In the genomic region with DNA sequence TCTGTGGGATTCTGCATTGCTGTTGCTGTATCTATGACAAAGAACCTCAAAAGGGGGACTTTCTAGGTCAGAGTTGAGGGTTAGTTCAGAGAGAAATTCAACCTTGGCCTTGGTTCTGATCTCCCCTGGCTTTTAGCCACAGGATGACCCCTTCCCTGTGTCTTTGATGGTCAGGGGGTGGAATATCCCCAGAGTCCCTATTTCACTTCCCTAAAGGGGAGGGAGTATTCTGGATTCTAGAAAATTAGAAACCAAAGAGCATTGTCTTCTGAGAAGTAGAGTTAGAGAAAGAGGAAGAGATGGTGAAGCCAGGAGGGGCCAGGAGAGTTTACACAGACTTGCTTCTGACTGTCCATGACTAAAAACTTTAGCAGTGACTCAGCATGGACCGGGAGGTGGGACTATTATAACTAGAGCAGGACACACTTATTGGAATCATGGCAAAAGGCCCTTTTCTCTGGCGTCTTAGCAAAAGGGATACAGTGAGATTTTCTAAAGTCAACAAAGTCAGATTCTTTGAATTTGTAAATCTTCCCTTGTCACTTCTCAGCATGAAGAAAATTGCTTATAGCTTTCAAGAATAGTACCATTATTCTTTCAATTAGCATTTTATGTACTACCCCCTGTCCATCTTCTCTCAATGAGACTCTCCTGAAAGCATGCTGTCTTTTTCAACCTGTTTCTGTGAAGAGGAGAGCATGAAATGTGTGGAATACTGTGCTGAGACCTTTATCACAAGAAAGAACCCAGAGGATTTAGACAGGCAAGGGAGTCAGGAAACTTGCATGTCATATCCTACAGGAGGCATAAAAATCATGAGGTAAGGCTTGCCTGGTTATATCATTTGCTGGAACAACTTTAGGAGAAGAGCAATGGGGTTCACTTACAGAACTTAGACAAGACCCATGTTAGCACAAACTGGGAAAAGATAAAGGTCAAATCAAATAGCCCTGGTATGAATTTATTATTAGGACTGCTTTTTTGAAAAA, we compare ENCODE assay signal across 10 cellular contexts. TPM values are rescaled to one million over a fixed set of nuclear protein-coding genes. Genes with fewer than 3 reads are reported as not detected.
A peak's percentile ranks its signal among the peaks of the same experiment; 100 is the strongest.
DNase-seq lines count a peak whose midpoint lies in the region; ATAC-seq and TF ChIP-seq lines count a peak whose summit lies in the region.
"Had no signal": no experiment of that assay in that cellular context is flagged by ENCODE, and none has a peak within 500 bp of the region (broad histone marks: within the 10 kb centered on the region; RNA-seq: fewer than 3 reads in every experiment).

No MANE protein-coding gene starts in this region.

- WGBS in sigmoid colon, 2 donors: 35 to 44% methylated on average over 2 of the region's 2 CpGs

- H3K27me3 ChIP-seq in sigmoid colon: no peaks in the 10 kb centered on the region
- H3K27me3 ChIP-seq: SJCRH30 had no signal

- H3K4me1 Mint-ChIP-seq in activated CD4-positive, alpha-beta T cell treated with anti-CD3 and anti-CD28 coated beads, Interleukin-2, amount 10 ng/mL, durations not matched to agents 7 days and 5 days: no peaks in the 10 kb centered on the region

- TF ChIP-seq POLR2A in sigmoid colon (IDR thresholded peaks at IDR 0.05): no peak

- H3K9me3 ChIP-seq in sigmoid colon: no peaks in the 10 kb centered on the region
- H3K9me3 ChIP-seq: SJCRH30 had no signal

- no peaks in the 10 kb centered on the region for H3K36me3 ChIP-seq in sigmoid colon
- H3K36me3 ChIP-seq: SJCRH30 had no signal

- H3K4me3 ChIP-seq in GM12865 (ENCODE audit: low read depth, low read length): no peak overlapping the region
- no peak overlapping the region for H3K4me3 ChIP-seq in sigmoid colon
- H3K4me3 ChIP-seq: SJCRH30 had no signal

- intact Hi-C loops in Right ventricle myocardium superior (cut with DNase I): no loop called here
- intact Hi-C loops in sigmoid colon (cut with DNase I): no loop called here

- H3K9me3 Mint-ChIP-seq in activated CD4-positive, alpha-beta T cell treated with anti-CD3 and anti-CD28 coated beads, Interleukin-2, amount 10 ng/mL, durations not matched to agents 7 days and 5 days: no peaks in the 10 kb centered on the region

- no peak for TF ChIP-seq CTCF in GM12865 (IDR thresholded peaks at IDR 0.05; ENCODE audit: insufficient read depth, low read depth, low read length, missing control alignments)
- no peak for TF ChIP-seq CTCF in RWPE1 (conservative IDR thresholded peaks at IDR 0.05; ENCODE audit: low read depth)
- no peak for TF ChIP-seq CTCF in sigmoid colon (IDR thresholded peaks at IDR 0.05)

- H3K4me1 ChIP-seq in sigmoid colon: peaks cover 0 to 7% (median 0%) of the 10 kb centered on the region in 4 donors

- DNase-seq in GM12865 (ENCODE audit: low read depth): peak; percentile 56
- peak; percentile 34 for DNase-seq in RWPE1 (ENCODE audit: low spot score)
- peak; percentile 32 for DNase-seq in Right ventricle myocardium superior
- peak; percentile 74 for DNase-seq in sigmoid colon
- DNase-seq in activated CD4-positive, alpha-beta T cell treated with anti-CD3 and anti-CD28 coated beads, Interleukin-2, amount 10 ng/mL, durations not matched to agents 7 days and 5 days: no peak
- no peak for DNase-seq in foreskin melanocyte
- no peak for DNase-seq in NCI-H748 treated with DMSO at 0.1 percent for 48 hours (lab: John Stamatoyannopoulos, UW)
- DNase-seq: anterior cingulate cortex, SJCRH30 had no signal

- H3K27me3 Mint-ChIP-seq in activated CD4-positive, alpha-beta T cell treated with anti-CD3 and anti-CD28 coated beads, Interleukin-2, amount 10 ng/mL, durations not matched to agents 7 days and 5 days: no peaks in the 10 kb centered on the region

- TF ChIP-seq EP300 in sigmoid colon (IDR thresholded peaks at IDR 0.05): no peak

- CTCF ChIA-PET in RWPE1 (lab: Yijun Ruan, JAX): interaction anchor here (0.6 kb wide), 1 partner anchor 487 kb away, joined by 3 read pairs; no protein-coding TSS in a partner anchor
- CTCF ChIA-PET in activated CD4-positive, alpha-beta T cell treated with anti-CD3 and anti-CD28 coated beads, Interleukin-2, amount 10 ng/mL, durations not matched to agents 7 days and 5 days (lab: Charles Lee): no interaction called here

- H3K27ac ChIP-seq in RWPE1: no peak overlapping the region
- H3K27ac ChIP-seq in sigmoid colon: peak overlapping the region in 2 of 4 donors; percentile 22 to 35
- H3K27ac ChIP-seq: SJCRH30 had no signal

- H3K36me3 Mint-ChIP-seq in activated CD4-positive, alpha-beta T cell treated with anti-CD3 and anti-CD28 coated beads, Interleukin-2, amount 10 ng/mL, durations not matched to agents 7 days and 5 days (ENCODE audit: low read depth): no peaks in the 10 kb centered on the region

- no peak overlapping the region for H3K4me3 Mint-ChIP-seq in activated CD4-positive, alpha-beta T cell treated with anti-CD3 and anti-CD28 coated beads, Interleukin-2, amount 10 ng/mL, durations not matched to agents 7 days and 5 days

- no peak overlapping the region for H3K27ac Mint-ChIP-seq in activated CD4-positive, alpha-beta T cell treated with anti-CD3 and anti-CD28 coated beads, Interleukin-2, amount 10 ng/mL, durations not matched to agents 7 days and 5 days

- POLR2A ChIA-PET in RWPE1 (lab: Yijun Ruan, JAX; ENCODE audit: low non-redundant PET): no interaction called here
- POLR2A ChIA-PET in activated CD4-positive, alpha-beta T cell treated with anti-CD3 and anti-CD28 coated beads, Interleukin-2, amount 10 ng/mL, durations not matched to agents 7 days and 5 days (lab: Charles Lee): no interaction called here

- ATAC-seq in Right ventricle myocardium superior (ENCODE audit: poor library complexity) (peak; percentile 89), GM19328 (IDR thresholded peaks at IDR 0.05; ENCODE audit: unreplicated experiment) (no peak)

RNA-seq across cellular contexts. Expression of a gene that starts 56.5 kb away (rescaled TPM):
- total RNA-seq in Right ventricle myocardium superior: 12.7 TPM
- 10 to 100 TPM; 30.7 to 62.4 (median 41.4) TPM for total RNA-seq in sigmoid colon
- 10 to 100 TPM; 11.3 to 42.0 (median 14.1) TPM for polyA plus RNA-seq in sigmoid colon
- total RNA-seq in activated CD4-positive, alpha-beta T cell treated with anti-CD3 and anti-CD28 coated beads, Interleukin-2, amount 10 ng/mL, durations not matched to agents 7 days and 5 days: not detected

Comparison
In these comparisons a context has a peak if more than half of its experiments do, and no peak if none do; other contexts are left out.
1. DNase-seq: peak in GM12865 (single experiment), RWPE1 (single experiment), Right ventricle myocardium superior (single experiment) and sigmoid colon (single experiment); none in activated CD4-positive, alpha-beta T cell treated with anti-CD3 and anti-CD28 coated beads, Interleukin-2, amount 10 ng/mL, durations not matched to agents 7 days and 5 days (single experiment), foreskin melanocyte (single experiment) and NCI-H748 treated with DMSO at 0.1 percent for 48 hours (single experiment).
2. RNA of a gene that starts 56.5 kb away (total RNA-seq): 30.7 to 62.4 TPM in sigmoid colon and 12.7 TPM in Right ventricle myocardium superior (single experiment); not detected in activated CD4-positive, alpha-beta T cell treated with anti-CD3 and anti-CD28 coated beads, Interleukin-2, amount 10 ng/mL, durations not matched to agents 7 days and 5 days; every median in the first group is over 10 times any median in the second.